Comparison of ENCODE assay signal across 8 cellular contexts in genomic region chr11:87038235-87038960, GRCh38. TPM values are rescaled to one million over a fixed set of nuclear protein-coding genes. Genes with fewer than 3 reads are reported as not detected.
DNase-seq lines count a peak whose midpoint lies in the region; ATAC-seq, FAIRE-seq and TF ChIP-seq lines count a peak whose summit lies in the region.

No MANE protein-coding gene starts in this region.

- H3K27me3 ChIP-seq in gastrocnemius medialis: no peaks in the 10 kb centered on the region

- H3K36me3 ChIP-seq in gastrocnemius medialis: no peaks in the 10 kb centered on the region

- peak overlapping the region; percentile 91 for H3K27ac Mint-ChIP-seq in activated naive CD4-positive, alpha-beta T cell treated with anti-CD3 and anti-CD28 coated beads, Interleukin-2, amount 50 U/mL, for 24 hours
- H3K27ac Mint-ChIP-seq in activated CD8-positive, alpha-beta T cell treated with anti-CD3 and anti-CD28 coated beads for 36 hours: peak overlapping the region; percentile 95

- DNase-seq in activated naive CD4-positive, alpha-beta T cell (lab: John Stamatoyannopoulos, UW): no peak
- no peak for DNase-seq in activated CD8-positive, alpha-beta T cell treated with anti-CD3 and anti-CD28 coated beads for 36 hours
- DNase-seq in left ventricle myocardium superior: no peak
- no peak for DNase-seq in gastrocnemius medialis
- DNase-seq in NCI-H1417 treated with DMSO at 0.1 percent for 48 hours (lab: John Stamatoyannopoulos, UW): no peak
- DNase-seq in NOMO-1 treated with DMSO at 0.1 percent for 48 hours (lab: John Stamatoyannopoulos, UW; ENCODE audit: unreplicated experiment): no peak
- no peak for DNase-seq in H54 (ENCODE audit: insufficient read length, low spot score)

- no peaks in the 10 kb centered on the region for H3K27me3 Mint-ChIP-seq in activated naive CD4-positive, alpha-beta T cell treated with anti-CD3 and anti-CD28 coated beads, Interleukin-2, amount 50 U/mL, for 24 hours
- no peaks in the 10 kb centered on the region for H3K27me3 Mint-ChIP-seq in activated CD8-positive, alpha-beta T cell treated with anti-CD3 and anti-CD28 coated beads for 36 hours

- no peak for TF ChIP-seq POLR2A in gastrocnemius medialis (IDR thresholded peaks at IDR 0.05)
- no peak for TF ChIP-seq POLR2A in H54 (IDR thresholded peaks at IDR 0.05; ENCODE audit: low read depth, low read length)

- H3K4me1 Mint-ChIP-seq in activated naive CD4-positive, alpha-beta T cell treated with anti-CD3 and anti-CD28 coated beads, Interleukin-2, amount 50 U/mL, for 24 hours: peaks cover 59% of the 10 kb centered on the region
- peaks cover 45% of the 10 kb centered on the region for H3K4me1 Mint-ChIP-seq in activated CD8-positive, alpha-beta T cell treated with anti-CD3 and anti-CD28 coated beads for 36 hours (ENCODE audit: low read depth)

- CTCF ChIA-PET in activated CD8-positive, alpha-beta T cell treated with anti-CD3 and anti-CD28 coated beads for 36 hours (lab: Charles Lee): interaction anchor here (0.7 to 1.2 kb wide), 3 partner anchors 26 to 100 kb away, joined by 3 read pairs; no protein-coding TSS in a partner anchor

- no peaks in the 10 kb centered on the region for H3K9me3 ChIP-seq in gastrocnemius medialis

- intact Hi-C loops in activated CD8-positive, alpha-beta T cell treated with anti-CD3 and anti-CD28 coated beads for 36 hours (cut with micrococcal nuclease): no loop called here
- intact Hi-C loops in left ventricle myocardium superior (cut with micrococcal nuclease) (loop anchor here (10.0 kb wide), 1 partner anchor 84 kb away; the partner anchor contains the start of gene FZD4), gastrocnemius medialis (cut with DNase I; ENCODE audit: low total_unique reads) (loop anchor here (5.0 kb wide), 2 partner anchors 96 to 244 kb away; no protein-coding TSS in a partner anchor)

- H3K27ac ChIP-seq in gastrocnemius medialis: peak overlapping the region; percentile 90 to 94 (median 92)

- H3K4me3 Mint-ChIP-seq in activated naive CD4-positive, alpha-beta T cell treated with anti-CD3 and anti-CD28 coated beads, Interleukin-2, amount 50 U/mL, for 24 hours: peak overlapping the region; percentile 98
- peak overlapping the region; percentile 96 for H3K4me3 Mint-ChIP-seq in activated CD8-positive, alpha-beta T cell treated with anti-CD3 and anti-CD28 coated beads for 36 hours

- peak overlapping the region; percentile 68 to 96 (median 90) for H3K4me3 ChIP-seq in gastrocnemius medialis

- no peak for FAIRE-seq in H54 (lab: Jason Lieb, UNC)

- TF ChIP-seq CTCF in activated CD8-positive, alpha-beta T cell treated with anti-CD3 and anti-CD28 coated beads for 36 hours (IDR thresholded peaks at IDR 0.05): no peak
- no peak for TF ChIP-seq CTCF in gastrocnemius medialis (IDR thresholded peaks at IDR 0.05 in 4 of 5, conservative IDR thresholded peaks at IDR 0.05 in 1 of 5)

- in situ Hi-C loops in gastrocnemius medialis (cut with MboI; ENCODE audit: low sequenced_read_pairs in 4 of 4): loop anchor here in 1 of 4 donors (5.0 kb wide), 1 partner anchor 81 kb away; the partner anchor contains the start of gene FZD4

- no peaks in the 10 kb centered on the region for H3K9me3 Mint-ChIP-seq in activated naive CD4-positive, alpha-beta T cell treated with anti-CD3 and anti-CD28 coated beads, Interleukin-2, amount 50 U/mL, for 24 hours
- H3K9me3 Mint-ChIP-seq in activated CD8-positive, alpha-beta T cell treated with anti-CD3 and anti-CD28 coated beads for 36 hours: no peaks in the 10 kb centered on the region

- peaks cover 9% of the 10 kb centered on the region for H3K36me3 Mint-ChIP-seq in activated naive CD4-positive, alpha-beta T cell treated with anti-CD3 and anti-CD28 coated beads, Interleukin-2, amount 50 U/mL, for 24 hours
- peaks cover 17% of the 10 kb centered on the region for H3K36me3 Mint-ChIP-seq in activated CD8-positive, alpha-beta T cell treated with anti-CD3 and anti-CD28 coated beads for 36 hours (ENCODE audit: low read depth)

- ATAC-seq in activated CD8-positive, alpha-beta T cell treated with anti-CD3 and anti-CD28 coated beads for 36 hours: no peak
- peak; percentile 4 for ATAC-seq in left ventricle myocardium superior
- ATAC-seq in gastrocnemius medialis: peak; percentile 13 to 21

- peaks cover 23 to 28% of the 10 kb centered on the region in 2 donors for H3K4me1 ChIP-seq in gastrocnemius medialis

- POLR2A ChIA-PET in activated CD8-positive, alpha-beta T cell treated with anti-CD3 and anti-CD28 coated beads for 36 hours (lab: Charles Lee): interaction anchor here (1.0 to 1.4 kb wide), 3 partner anchors 27 to 65 kb away, joined by 3 to 4 read pairs (median 4); no protein-coding TSS in a partner anchor

RNA-seq across cellular contexts. Expression of gene TMEM135, which starts 0.7 kb away (rescaled TPM):
- total RNA-seq in activated CD8-positive, alpha-beta T cell treated with anti-CD3 and anti-CD28 coated beads for 36 hours: 10 to 100 TPM; 24.7 to 30.0 TPM
- 20.1 TPM for total RNA-seq in left ventricle myocardium superior
- 10 to 100 TPM in 3 of 4 donors, 1 to 10 TPM in 1; 7.9 to 38.7 (median 18.9) TPM for total RNA-seq in gastrocnemius medialis
